ENCODE assay signal across 12 cellular contexts in genomic region chr6:82183642-82184282, GRCh38.
"Had no signal": no experiment of that assay in that cellular context is flagged by ENCODE, and none has a peak within 500 bp of the region (broad histone marks: within the 10 kb centered on the region; RNA-seq: fewer than 3 reads in every experiment).

No MANE protein-coding gene starts in this region.

- H3K4me2 ChIP-seq: hepatocyte had no signal

- DNase-seq: activated CD8-positive, alpha-beta memory T cell treated with anti-CD3 and anti-CD28 coated beads for 24 hours; activated naive CD4-positive, alpha-beta T cell treated with anti-CD3 and anti-CD28 coated beads for 36 hours; body of pancreas; dermis blood vessel endothelial cell; midbrain; naive B cell; retina; stimulated activated CD4-positive, alpha-beta T cell treated with anti-CD3 and anti-CD28 coated beads, Interleukin-4, amount 100 ng/mL, for 1 hour; stimulated activated CD8-positive, alpha-beta memory T cell treated with anti-CD3 and anti-CD28 coated beads, Interleukin-4, amount 100 ng/mL, for 48 hours; uterus; WERI-Rb-1 had no signal

- H3K79me2 ChIP-seq: hepatocyte had no signal

- ATAC-seq: body of pancreas had no signal

- H3K4me3 ChIP-seq: body of pancreas, hepatocyte, uterus had no signal

- H3K36me3 ChIP-seq: uterus had no signal

- H3K9me3 ChIP-seq: body of pancreas, uterus had no signal

- H2AFZ ChIP-seq: hepatocyte had no signal

- H3K27ac ChIP-seq: body of pancreas, hepatocyte, uterus, WERI-Rb-1 had no signal

- H3K4me1 ChIP-seq: uterus had no signal

- H3K27me3 ChIP-seq: body of pancreas, hepatocyte, uterus had no signal
